In genomic region chr1:21324368-21325137, GRCh38 we compare ENCODE assay signal across 1 cellular context.
TF ChIP-seq lines count a peak whose summit lies in the region.

No MANE protein-coding gene starts in this region.

TF ChIP-seq in HepG2, 621 proteins besides CTCF, POLR2A, EP300 and RAD21 (continued from another document and continues in another):
- TF ChIP-seq REST (IDR thresholded peaks at IDR 0.05; ENCODE audit: borderline replicate concordance in 1 of 2, low read depth in 1 of 2, low read length in 2 of 2) (no peak), ZNF691 (CRISPR knock-in tag; IDR thresholded peaks at IDR 0.05; ENCODE audit: borderline replicate concordance, low read depth) (no peak), FOXA1 (IDR thresholded peaks at IDR 0.05) (no peak), FOXA1 (CRISPR knock-in tag; IDR thresholded peaks at IDR 0.05) (no peak), SSRP1 (CRISPR knock-in tag; IDR thresholded peaks at IDR 0.05) (no peak), ZNF205 (CRISPR knock-in tag; IDR thresholded peaks at IDR 0.05) (no peak), AGO2 (optimal IDR thresholded peaks at IDR 0.05; ENCODE audit: low read depth, low read length) (no peak), ZNF292 (CRISPR knock-in tag; IDR thresholded peaks at IDR 0.05; ENCODE audit: borderline replicate concordance, low read depth) (peak; percentile 12; the same call in 1 of the 2 replicates), SAP130 (CRISPR knock-in tag; IDR thresholded peaks at IDR 0.05; ENCODE audit: low read depth) (0 out of 2 replicates have a peak, but pooled peaks have one; percentile 5), CEBPB (IDR thresholded peaks at IDR 0.05; ENCODE audit: borderline replicate concordance, low read depth, low read length) (peak; percentile 67), NR2F6 (IDR thresholded peaks at IDR 0.05) (no peak; the same call in 1 of the 2 replicates), NR2F6 (CRISPR knock-in tag; IDR thresholded peaks at IDR 0.05) (no peak), ZNF800 (CRISPR knock-in tag; IDR thresholded peaks at IDR 0.05) (no peak), KDM4B (CRISPR knock-in tag; IDR thresholded peaks at IDR 0.05) (no peak), THAP7 (CRISPR knock-in tag; IDR thresholded peaks at IDR 0.05) (no peak), ZNF333 (CRISPR knock-in tag; IDR thresholded peaks at IDR 0.05; ENCODE audit: borderline replicate concordance) (0 out of 2 replicates have a peak, but pooled peaks have one; percentile 53), CREM (IDR thresholded peaks at IDR 0.05) (no peak), CREM (CRISPR knock-in tag; IDR thresholded peaks at IDR 0.05) (no peak), ZBTB39 (CRISPR knock-in tag; IDR thresholded peaks at IDR 0.05) (no peak), TEF (CRISPR knock-in tag; IDR thresholded peaks at IDR 0.05) (no peak), MXD3 (CRISPR knock-in tag; IDR thresholded peaks at IDR 0.05) (0 out of 2 replicates have a peak, but pooled peaks have one; percentile 25), GFI1 (CRISPR knock-in tag; IDR thresholded peaks at IDR 0.05; ENCODE audit: borderline replicate concordance) (no peak), GPN1 (CRISPR knock-in tag; IDR thresholded peaks at IDR 0.05; ENCODE audit: borderline replicate concordance) (no peak), GABPB1 (CRISPR knock-in tag; IDR thresholded peaks at IDR 0.05) (no peak), KIAA2018 (CRISPR knock-in tag; IDR thresholded peaks at IDR 0.05; ENCODE audit: borderline replicate concordance) (no peak), NCOA5 (CRISPR knock-in tag; IDR thresholded peaks at IDR 0.05) (no peak), DPF2 (CRISPR knock-in tag; IDR thresholded peaks at IDR 0.05; ENCODE audit: borderline replicate concordance, low read depth) (peak; percentile 9; the same call in 1 of the 2 replicates), ZNF839 (CRISPR knock-in tag; IDR thresholded peaks at IDR 0.05; ENCODE audit: borderline replicate concordance) (no peak), GMEB2 (CRISPR knock-in tag; IDR thresholded peaks at IDR 0.05; ENCODE audit: low read depth) (no peak), GATAD2A (CRISPR knock-in tag; IDR thresholded peaks at IDR 0.05) (no peak; the same call in 1 of the 2 replicates), FOXP1 (IDR thresholded peaks at IDR 0.05) (no peak), FOXP1 (CRISPR knock-in tag; IDR thresholded peaks at IDR 0.05) (peak; percentile 10), PHF21A (CRISPR knock-in tag; IDR thresholded peaks at IDR 0.05) (peak; percentile 6; the same call in 1 of the 2 replicates), KDM2A (CRISPR knock-in tag; IDR thresholded peaks at IDR 0.05; ENCODE audit: borderline replicate concordance, low read depth) (no peak), ZNF24 (IDR thresholded peaks at IDR 0.05) (no peak), SIX1 (CRISPR knock-in tag; IDR thresholded peaks at IDR 0.05; ENCODE audit: borderline replicate concordance) (no peak), ZNF776 (CRISPR knock-in tag; IDR thresholded peaks at IDR 0.05) (0 out of 2 replicates have a peak, but pooled peaks have one; percentile 32), ZNF674 (CRISPR knock-in tag; IDR thresholded peaks at IDR 0.05; ENCODE audit: low read depth) (no peak), ZNF569 (CRISPR knock-in tag; IDR thresholded peaks at IDR 0.05; ENCODE audit: borderline replicate concordance) (no peak), ZNF572 (CRISPR knock-in tag; IDR thresholded peaks at IDR 0.05) (no peak), ERF (CRISPR knock-in tag; IDR thresholded peaks at IDR 0.05) (no peak), SP5 (CRISPR knock-in tag; IDR thresholded peaks at IDR 0.05; ENCODE audit: borderline replicate concordance, low read depth) (peak; percentile 59; the same call in 1 of the 2 replicates), IRF2 (CRISPR knock-in tag; IDR thresholded peaks at IDR 0.05) (0 out of 2 replicates have a peak, but pooled peaks have one; percentile 19), ZNF446 (CRISPR knock-in tag; IDR thresholded peaks at IDR 0.05) (no peak)
